ENCODE assay signal across 1 cellular context in the genomic region with DNA sequence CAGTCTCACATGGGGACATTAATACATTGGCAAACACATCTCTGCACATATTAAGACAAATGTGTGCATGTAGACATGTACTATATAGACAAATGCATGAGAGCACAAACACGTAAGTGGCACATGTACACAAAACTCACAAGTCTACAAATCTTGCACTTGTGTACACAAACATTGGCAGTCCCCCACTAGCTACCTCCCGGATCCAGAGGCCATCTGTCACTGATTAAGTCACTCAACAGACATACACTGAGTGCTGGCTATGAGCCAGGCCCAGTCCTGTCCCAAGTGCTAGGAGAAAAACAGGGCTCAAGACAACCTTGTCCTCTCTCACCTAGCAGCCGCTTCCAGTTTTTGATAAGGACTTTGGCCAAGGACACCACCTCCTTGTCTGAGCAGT.
TF ChIP-seq lines count a peak whose summit lies in the region.

No MANE protein-coding gene starts in this region.

TF ChIP-seq in IMR-90, 13 proteins besides CTCF, POLR2A, EP300 and RAD21 (continued from another document):
- TF ChIP-seq, protein P1, sequence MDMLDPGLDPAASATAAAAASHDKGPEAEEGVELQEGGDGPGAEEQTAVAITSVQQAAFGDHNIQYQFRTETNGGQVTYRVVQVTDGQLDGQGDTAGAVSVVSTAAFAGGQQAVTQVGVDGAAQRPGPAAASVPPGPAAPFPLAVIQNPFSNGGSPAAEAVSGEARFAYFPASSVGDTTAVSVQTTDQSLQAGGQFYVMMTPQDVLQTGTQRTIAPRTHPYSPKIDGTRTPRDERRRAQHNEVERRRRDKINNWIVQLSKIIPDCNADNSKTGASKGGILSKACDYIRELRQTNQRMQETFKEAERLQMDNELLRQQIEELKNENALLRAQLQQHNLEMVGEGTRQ (IDR thresholded peaks at IDR 0.05; ENCODE audit: low read depth, low read length) = no peak
- TF ChIP-seq ELK1 (IDR thresholded peaks at IDR 0.05; ENCODE audit: borderline replicate concordance, low read depth, low read length) (no peak), MAZ (IDR thresholded peaks at IDR 0.05; ENCODE audit: borderline replicate concordance, low read depth, low read length) (no peak), RCOR1 (IDR thresholded peaks at IDR 0.05; ENCODE audit: insufficient replicate concordance, low read length) (no peak)
